Comparison of ENCODE assay signal across 8 cellular contexts in genomic region chr13:32650705-32651311, GRCh38.
A peak's percentile ranks its signal among the peaks of the same experiment; 100 is the strongest.
DNase-seq lines count a peak whose midpoint lies in the region; ATAC-seq and TF ChIP-seq lines count a peak whose summit lies in the region.

No MANE protein-coding gene starts in this region.

- intact Hi-C loops in Right ventricle myocardium superior (cut with DNase I): no loop called here
- intact Hi-C loops in Right ventricle myocardium inferior (cut with DNase I): no loop called here

- H3K27me3 Mint-ChIP-seq in mesothelial cell of epicardium (ENCODE audit: low read depth): no peaks in the 10 kb centered on the region

- H3K27ac Mint-ChIP-seq in mesothelial cell of epicardium: no peak overlapping the region
- no peak overlapping the region for H3K27ac Mint-ChIP-seq in stimulated activated effector memory CD8-positive, alpha-beta T cell treated with anti-CD3 and anti-CD28 coated beads, Interleukin-12 subunit alpha, Interleukin-12 subunit beta, amount 100 ng/mL, for 72 hours

- ATAC-seq in Right ventricle myocardium superior (ENCODE audit: poor library complexity) (peak; percentile 78), Right ventricle myocardium inferior (no peak), HG02840 (IDR thresholded peaks at IDR 0.05; ENCODE audit: low FRiP score, unreplicated experiment) (peak; percentile 65)
- ATAC-seq in stimulated activated effector memory CD8-positive, alpha-beta T cell treated with anti-CD3 and anti-CD28 coated beads, Interleukin-12 subunit alpha, Interleukin-12 subunit beta, amount 100 ng/mL, for 72 hours: peak; percentile 83

- H3K4me1 Mint-ChIP-seq in mesothelial cell of epicardium: peaks cover 3% of the 10 kb centered on the region
- peaks cover 42% of the 10 kb centered on the region for H3K4me1 Mint-ChIP-seq in stimulated activated effector memory CD8-positive, alpha-beta T cell treated with anti-CD3 and anti-CD28 coated beads, Interleukin-12 subunit alpha, Interleukin-12 subunit beta, amount 100 ng/mL, for 72 hours

- no peak overlapping the region for H3K4me3 Mint-ChIP-seq in mesothelial cell of epicardium
- H3K4me3 Mint-ChIP-seq in stimulated activated effector memory CD8-positive, alpha-beta T cell treated with anti-CD3 and anti-CD28 coated beads, Interleukin-12 subunit alpha, Interleukin-12 subunit beta, amount 100 ng/mL, for 72 hours: peak overlapping the region; percentile 11

- H3K36me3 Mint-ChIP-seq in mesothelial cell of epicardium: peaks cover 29% of the 10 kb centered on the region
- peaks cover 25% of the 10 kb centered on the region for H3K36me3 Mint-ChIP-seq in stimulated activated effector memory CD8-positive, alpha-beta T cell treated with anti-CD3 and anti-CD28 coated beads, Interleukin-12 subunit alpha, Interleukin-12 subunit beta, amount 100 ng/mL, for 72 hours

- TF ChIP-seq CTCF in mesothelial cell of epicardium (IDR thresholded peaks at IDR 0.05; ENCODE audit: unreplicated experiment): peak; percentile 23

- DNase-seq in Right ventricle myocardium superior: no peak
- no peak for DNase-seq in Right ventricle myocardium inferior (ENCODE audit: missing footprints)
- peak; percentile 2 for DNase-seq in NCI-H345 treated with DMSO at 0.1 percent for 48 hours (lab: John Stamatoyannopoulos, UW; ENCODE audit: unreplicated experiment)
- DNase-seq in activated CD4-positive, alpha-beta T cell treated with anti-CD3 and anti-CD28 coated beads for 4 hours: peak; percentile 36 to 61
- peak; percentile 40 for DNase-seq in effector CD4-positive, alpha-beta T cell
- DNase-seq in mesothelial cell of epicardium (ENCODE audit: low spot score in 2 of 2, unreplicated experiment in 2 of 2): no peak
- peak; percentile 28 to 76 for DNase-seq in stimulated activated effector memory CD8-positive, alpha-beta T cell treated with anti-CD3 and anti-CD28 coated beads, Interleukin-12 subunit alpha, Interleukin-12 subunit beta, amount 100 ng/mL, for 72 hours (ENCODE audit: low spot score in 2 of 2)

- H3K9me3 Mint-ChIP-seq in mesothelial cell of epicardium: peaks cover 20% of the 10 kb centered on the region
- H3K9me3 Mint-ChIP-seq in stimulated activated effector memory CD8-positive, alpha-beta T cell treated with anti-CD3 and anti-CD28 coated beads, Interleukin-12 subunit alpha, Interleukin-12 subunit beta, amount 100 ng/mL, for 72 hours: no peaks in the 10 kb centered on the region

Comparison
In these comparisons a context has a peak if more than half of its experiments do, and no peak if none do; other contexts are left out.
1. DNase-seq: peak in NCI-H345 treated with DMSO at 0.1 percent for 48 hours (single experiment), activated CD4-positive, alpha-beta T cell treated with anti-CD3 and anti-CD28 coated beads for 4 hours (2 of 2), effector CD4-positive, alpha-beta T cell (single experiment) and stimulated activated effector memory CD8-positive, alpha-beta T cell treated with anti-CD3 and anti-CD28 coated beads, Interleukin-12 subunit alpha, Interleukin-12 subunit beta, amount 100 ng/mL, for 72 hours (2 of 2); none in Right ventricle myocardium superior (single experiment), Right ventricle myocardium inferior (single experiment) and mesothelial cell of epicardium (0 of 2).